Comparison of ENCODE assay signal across 37 cellular contexts in the genomic region with DNA sequence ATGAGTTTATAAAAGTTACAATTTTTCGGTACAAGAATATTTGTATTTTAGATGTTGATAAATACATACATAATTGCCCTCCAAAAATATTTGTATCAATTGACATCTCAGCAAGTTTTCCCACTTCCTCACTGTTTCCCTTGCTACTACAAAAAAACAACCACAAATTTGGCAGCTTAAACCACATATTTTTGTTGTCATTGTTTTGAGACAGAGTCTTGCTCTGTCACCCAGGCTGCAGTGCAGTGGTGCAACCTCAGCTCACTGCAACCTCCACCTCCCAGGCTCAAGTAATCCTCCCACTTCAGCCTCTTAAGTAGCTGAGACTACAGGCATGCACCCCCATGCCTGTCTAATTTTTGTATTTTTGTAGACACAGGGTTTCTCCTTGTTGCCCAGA.
"Had no signal": no experiment of that assay in that cellular context is flagged by ENCODE, and none has a peak within 500 bp of the region (broad histone marks: within the 10 kb centered on the region; RNA-seq: fewer than 3 reads in every experiment).

No MANE protein-coding gene starts in this region.

- H3K4me3 ChIP-seq: Peyer's patch, SJSA1 had no signal

- H3K27me3 ChIP-seq: Peyer's patch, SJSA1 had no signal

- ATAC-seq: activated CD8-positive, alpha-beta memory T cell treated with anti-CD3 and anti-CD28 coated beads, Interleukin-2, amount 10 ng/mL, durations not matched to agents 7 days and 5 days; activated naive CD8-positive, alpha-beta T cell treated with anti-CD3 and anti-CD28 coated beads, Interleukin-2, amount 50 U/mL, for 24 hours; PC-3; T-cell; T-helper 17 cell had no signal

- H3K36me3 ChIP-seq: Peyer's patch, SJSA1, WERI-Rb-1 had no signal

- H3K36me3 Mint-ChIP-seq: activated CD8-positive, alpha-beta memory T cell treated with anti-CD3 and anti-CD28 coated beads, Interleukin-2, amount 10 ng/mL, durations not matched to agents 7 days and 5 days; activated naive CD4-positive, alpha-beta T cell treated with anti-CD3 and anti-CD28 coated beads, Interleukin-2, amount 10 ng/mL, durations not matched to agents 7 days and 5 days; activated naive CD8-positive, alpha-beta T cell; brain; T-cell had no signal

- H3K27ac Mint-ChIP-seq: activated CD4-positive, alpha-beta memory T cell treated with anti-CD3 and anti-CD28 coated beads, Interleukin-2, amount 10 ng/mL, durations not matched to agents 7 days and 5 days; activated CD8-positive, alpha-beta memory T cell treated with anti-CD3 and anti-CD28 coated beads, Interleukin-2, amount 10 ng/mL, durations not matched to agents 7 days and 5 days; activated naive CD4-positive, alpha-beta T cell treated with anti-CD3 and anti-CD28 coated beads, Interleukin-2, amount 10 ng/mL, durations not matched to agents 7 days and 5 days; activated naive CD8-positive, alpha-beta T cell; activated naive CD8-positive, alpha-beta T cell treated with anti-CD3 and anti-CD28 coated beads, Interleukin-2, amount 50 U/mL, for 24 hours; brain; T-cell; T-helper 17 cell had no signal

- DNase-seq: activated CD4-positive, alpha-beta memory T cell treated with anti-CD3 and anti-CD28 coated beads, Interleukin-2, amount 10 ng/mL, durations not matched to agents 7 days and 5 days; activated CD4-positive, alpha-beta T cell treated with anti-CD3 and anti-CD28 coated beads for 1 hour; activated CD4-positive, alpha-beta T cell treated with anti-CD3 and anti-CD28 coated beads for 48 hours; activated CD4-positive, CD25-positive, alpha-beta regulatory T cell; activated CD8-positive, alpha-beta memory T cell treated with anti-CD3 and anti-CD28 coated beads for 24 hours; activated CD8-positive, alpha-beta memory T cell treated with anti-CD3 and anti-CD28 coated beads, Interleukin-2, amount 10 ng/mL, durations not matched to agents 7 days and 5 days; activated CD8-positive, alpha-beta memory T cell treated with anti-CD3 and anti-CD28 coated beads, Interleukin-2, amount 50 U/mL, for 48 hours; activated effector memory CD4-positive, alpha-beta T cell treated with Interleukin-2 at 50 U/mL for 16 hours; activated naive CD4-positive, alpha-beta T cell treated with anti-CD3 and anti-CD28 coated beads, Interleukin-2, amount 10 ng/mL, durations not matched to agents 7 days and 5 days; activated naive CD8-positive, alpha-beta T cell treated with anti-CD3 and anti-CD28 coated beads, Interleukin-2, amount 50 U/mL, for 24 hours; activated T-cell treated with anti-CD3 and anti-CD28 coated beads, Interleukin-2, amount 50 U/mL, for 48 hours; anterior cingulate cortex; caudate nucleus; cerebellar nuclear complex; KG1; NCI-H1105; NCI-H1436; NCI-H1694; NCI-H1930; NCI-H2081 treated with DMSO at 0.1 percent for 48 hours; NCI-H226; NCI-H446 treated with DMSO at 0.1 percent for 48 hours; NCI-H524; NCI-H69; NCI-H82; PC-3; Peyer's patch; RPMI8226; SHP77 treated with DMSO at 0.1 percent for 48 hours; SK-N-SH; T-cell; T-helper 17 cell; T1000; WERI-Rb-1 had no signal

- H3K4me3 Mint-ChIP-seq: activated CD4-positive, alpha-beta memory T cell treated with anti-CD3 and anti-CD28 coated beads, Interleukin-2, amount 10 ng/mL, durations not matched to agents 7 days and 5 days; activated CD8-positive, alpha-beta memory T cell treated with anti-CD3 and anti-CD28 coated beads, Interleukin-2, amount 10 ng/mL, durations not matched to agents 7 days and 5 days; activated naive CD4-positive, alpha-beta T cell treated with anti-CD3 and anti-CD28 coated beads, Interleukin-2, amount 10 ng/mL, durations not matched to agents 7 days and 5 days; activated naive CD8-positive, alpha-beta T cell; activated naive CD8-positive, alpha-beta T cell treated with anti-CD3 and anti-CD28 coated beads, Interleukin-2, amount 50 U/mL, for 24 hours; brain; T-cell; T-helper 17 cell had no signal

- H3K27me3 Mint-ChIP-seq: activated CD4-positive, alpha-beta memory T cell treated with anti-CD3 and anti-CD28 coated beads, Interleukin-2, amount 10 ng/mL, durations not matched to agents 7 days and 5 days; activated CD8-positive, alpha-beta memory T cell treated with anti-CD3 and anti-CD28 coated beads, Interleukin-2, amount 10 ng/mL, durations not matched to agents 7 days and 5 days; activated naive CD4-positive, alpha-beta T cell treated with anti-CD3 and anti-CD28 coated beads, Interleukin-2, amount 10 ng/mL, durations not matched to agents 7 days and 5 days; activated naive CD8-positive, alpha-beta T cell; activated naive CD8-positive, alpha-beta T cell treated with anti-CD3 and anti-CD28 coated beads, Interleukin-2, amount 50 U/mL, for 24 hours; T-helper 17 cell had no signal

- H3K9me3 Mint-ChIP-seq: brain had no signal

- H3K9me3 ChIP-seq: Peyer's patch, SJSA1, SK-N-SH had no signal

- H3K4me1 Mint-ChIP-seq: activated CD4-positive, alpha-beta memory T cell treated with anti-CD3 and anti-CD28 coated beads, Interleukin-2, amount 10 ng/mL, durations not matched to agents 7 days and 5 days; activated CD8-positive, alpha-beta memory T cell treated with anti-CD3 and anti-CD28 coated beads, Interleukin-2, amount 10 ng/mL, durations not matched to agents 7 days and 5 days; activated naive CD4-positive, alpha-beta T cell treated with anti-CD3 and anti-CD28 coated beads, Interleukin-2, amount 10 ng/mL, durations not matched to agents 7 days and 5 days; activated naive CD8-positive, alpha-beta T cell treated with anti-CD3 and anti-CD28 coated beads, Interleukin-2, amount 50 U/mL, for 24 hours; brain; T-cell; T-helper 17 cell had no signal

- H3K27ac ChIP-seq: Peyer's patch, SJSA1, WERI-Rb-1 had no signal

- H3K9ac ChIP-seq: SK-N-SH had no signal

- H3K4me1 ChIP-seq: Peyer's patch had no signal

- H3K4me2 ChIP-seq: SK-N-SH had no signal
